26 cellular contexts compared by ENCODE assay signal in genomic region chr11:86693501-86693900, GRCh38.
"Had no signal": no experiment of that assay in that cellular context is flagged by ENCODE, and none has a peak within 500 bp of the region (broad histone marks: within the 10 kb centered on the region; RNA-seq: fewer than 3 reads in every experiment).

No MANE protein-coding gene starts in this region.

- H3K36me3 Mint-ChIP-seq: activated CD4-positive, alpha-beta memory T cell treated with anti-CD3 and anti-CD28 coated beads for 36 hours; brain; WTC11 had no signal

- H3K4me3 Mint-ChIP-seq: activated CD4-positive, alpha-beta memory T cell treated with anti-CD3 and anti-CD28 coated beads for 36 hours; activated CD4-positive, alpha-beta T cell treated with anti-CD3 and anti-CD28 coated beads, Interleukin-2, amount 10 ng/mL, durations not matched to agents 7 days and 5 days; activated naive CD8-positive, alpha-beta T cell treated with anti-CD3 and anti-CD28 coated beads, Interleukin-2, amount 50 U/mL, for 24 hours; activated T-cell treated with anti-CD3 and anti-CD28 coated beads, Interleukin-2, amount 50 U/mL, for 4 hours; brain; central memory CD8-positive, alpha-beta T cell; T-helper 17 cell; WTC11 had no signal

- DNase-seq: activated CD4-positive, alpha-beta memory T cell treated with anti-CD3 and anti-CD28 coated beads for 36 hours; activated CD4-positive, alpha-beta T cell treated with anti-CD3 and anti-CD28 coated beads, Interleukin-2, amount 10 ng/mL, durations not matched to agents 7 days and 5 days; activated CD4-positive, CD25-positive, alpha-beta regulatory T cell treated with anti-CD3 and anti-CD28 coated beads, Interleukin-2, amount 50 U/mL, for 72 hours; activated CD8-positive, alpha-beta memory T cell treated with anti-CD3 and anti-CD28 coated beads for 24 hours; activated effector memory CD4-positive, alpha-beta T cell treated with anti-CD3 and anti-CD28 coated beads, Interleukin-2, amount 50 U/mL, for 16 hours; activated naive CD4-positive, alpha-beta T cell treated with Interleukin-2 at 50 U/mL for 16 hours; activated naive CD8-positive, alpha-beta T cell treated with anti-CD3 and anti-CD28 coated beads, Interleukin-2, amount 50 U/mL, for 24 hours; activated T-cell treated with anti-CD3 and anti-CD28 coated beads, Interleukin-2, amount 50 U/mL, for 4 hours; amniotic stem cell; Kasumi-1; NCI-H1105 treated with DMSO at 0.1 percent for 48 hours; NCI-H1436 treated with DMSO at 0.1 percent for 48 hours; NCI-H187; NCI-H2081; NCI-H510A treated with DMSO at 0.1 percent for 48 hours; NCI-H69; NK-92 treated with Interleukin-12 subunit alpha and Interleukin-12 subunit beta, amount 100 ng/mL, for 24 hours; OCI-M1; Peyer's patch; SHP77; T-helper 17 cell; T-helper 9 cell had no signal

- ATAC-seq: activated naive CD4-positive, alpha-beta T cell treated with anti-CD3 and anti-CD28 coated beads, Interleukin-2, amount 50 U/mL, for 72 hours; activated naive CD8-positive, alpha-beta T cell treated with anti-CD3 and anti-CD28 coated beads, Interleukin-2, amount 50 U/mL, for 24 hours; activated T-cell treated with anti-CD3 and anti-CD28 coated beads, Interleukin-2, amount 50 U/mL, for 4 hours; T-helper 17 cell; WTC11 had no signal

- H3K9me3 Mint-ChIP-seq: activated CD4-positive, alpha-beta memory T cell treated with anti-CD3 and anti-CD28 coated beads for 36 hours; activated naive CD4-positive, alpha-beta T cell treated with anti-CD3 and anti-CD28 coated beads, Interleukin-2, amount 50 U/mL, for 72 hours; activated naive CD8-positive, alpha-beta T cell treated with anti-CD3 and anti-CD28 coated beads, Interleukin-2, amount 50 U/mL, for 24 hours; activated T-cell treated with anti-CD3 and anti-CD28 coated beads, Interleukin-2, amount 50 U/mL, for 4 hours; central memory CD8-positive, alpha-beta T cell; WTC11 had no signal

- H3K27me3 Mint-ChIP-seq: activated naive CD8-positive, alpha-beta T cell treated with anti-CD3 and anti-CD28 coated beads, Interleukin-2, amount 50 U/mL, for 24 hours had no signal

- H3K4me1 Mint-ChIP-seq: central memory CD8-positive, alpha-beta T cell; T-helper 17 cell; WTC11 had no signal

- H3K27ac Mint-ChIP-seq: activated CD4-positive, alpha-beta memory T cell treated with anti-CD3 and anti-CD28 coated beads for 36 hours; activated CD4-positive, alpha-beta T cell treated with anti-CD3 and anti-CD28 coated beads, Interleukin-2, amount 10 ng/mL, durations not matched to agents 7 days and 5 days; activated naive CD4-positive, alpha-beta T cell treated with anti-CD3 and anti-CD28 coated beads, Interleukin-2, amount 50 U/mL, for 72 hours; activated naive CD8-positive, alpha-beta T cell treated with anti-CD3 and anti-CD28 coated beads, Interleukin-2, amount 50 U/mL, for 24 hours; brain; T-helper 17 cell; WTC11 had no signal
